9 cellular contexts compared by ENCODE assay signal in the genomic region with DNA sequence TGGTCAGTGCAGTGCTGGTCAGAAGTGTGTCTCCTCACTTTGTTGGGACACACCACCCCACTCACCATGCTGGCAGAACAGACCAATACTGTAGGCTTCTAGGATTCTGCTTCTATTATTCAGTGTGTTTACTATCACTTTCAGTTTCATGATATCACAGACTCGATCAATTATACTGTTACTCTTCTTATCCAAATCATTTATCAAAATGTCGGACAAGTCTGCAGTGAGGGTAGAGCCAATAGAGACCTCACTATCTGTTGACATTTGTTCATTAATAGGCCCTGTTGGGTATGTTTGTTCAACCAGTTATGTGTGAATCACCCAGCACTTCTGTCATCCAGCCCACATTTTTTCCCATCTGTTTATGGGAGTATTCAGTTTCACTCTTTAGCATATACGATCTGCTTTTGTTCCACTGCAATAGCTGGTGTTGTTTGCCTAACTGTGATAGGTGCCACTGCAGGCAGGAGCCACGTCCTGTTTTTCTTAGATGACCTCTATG.
DNase-seq lines count a peak whose midpoint lies in the region; TF ChIP-seq lines count a peak whose summit lies in the region.
"Had no signal": no experiment of that assay in that cellular context is flagged by ENCODE, and none has a peak within 500 bp of the region (broad histone marks: within the 10 kb centered on the region; RNA-seq: fewer than 3 reads in every experiment).

No MANE protein-coding gene starts in this region.

- no peak overlapping the region for H3K27ac ChIP-seq in coronary artery
- H3K27ac ChIP-seq: C4-2B had no signal

- H3K4me3 ChIP-seq in coronary artery, result peak overlapping the region; percentile 50

- peak; percentile 35 for DNase-seq in NCI-H2107 treated with DMSO at 0.1 percent for 48 hours (lab: John Stamatoyannopoulos, UW; ENCODE audit: unreplicated experiment)
- DNase-seq in NCI-H2107 (lab: John Stamatoyannopoulos, UW), result no peak
- peak; percentile 95 for DNase-seq in NCI-H748 treated with DMSO at 0.1 percent for 48 hours (lab: John Stamatoyannopoulos, UW)
- no peak for DNase-seq in coronary artery (ENCODE audit: low spot score)
- DNase-seq in non-pigmented ciliary epithelial cell (ENCODE audit: low read depth), result peak; percentile 14
- no peak for DNase-seq in SK-N-DZ (ENCODE audit: low spot score)
- DNase-seq in stimulated activated CD4-positive, alpha-beta T cell treated with anti-CD3 and anti-CD28 coated beads, Interleukin-15, amount 100 ng/mL, for 24 hours, result no peak
- no peak for DNase-seq in putamen (ENCODE audit: low spot score)

- TF ChIP-seq CTCF in coronary artery (IDR thresholded peaks at IDR 0.05), result no peak

Comparison
In these comparisons a context has a peak if more than half of its experiments do, and no peak if none do; other contexts are left out.
1. DNase-seq: peak in NCI-H2107 treated with DMSO at 0.1 percent for 48 hours (single experiment), NCI-H748 treated with DMSO at 0.1 percent for 48 hours (single experiment) and non-pigmented ciliary epithelial cell (single experiment); none in NCI-H2107 (single experiment), coronary artery (single experiment), SK-N-DZ (single experiment), stimulated activated CD4-positive, alpha-beta T cell treated with anti-CD3 and anti-CD28 coated beads, Interleukin-15, amount 100 ng/mL, for 24 hours (single experiment) and putamen (single experiment).